ENCODE assay signal across 14 cellular contexts in the genomic region with DNA sequence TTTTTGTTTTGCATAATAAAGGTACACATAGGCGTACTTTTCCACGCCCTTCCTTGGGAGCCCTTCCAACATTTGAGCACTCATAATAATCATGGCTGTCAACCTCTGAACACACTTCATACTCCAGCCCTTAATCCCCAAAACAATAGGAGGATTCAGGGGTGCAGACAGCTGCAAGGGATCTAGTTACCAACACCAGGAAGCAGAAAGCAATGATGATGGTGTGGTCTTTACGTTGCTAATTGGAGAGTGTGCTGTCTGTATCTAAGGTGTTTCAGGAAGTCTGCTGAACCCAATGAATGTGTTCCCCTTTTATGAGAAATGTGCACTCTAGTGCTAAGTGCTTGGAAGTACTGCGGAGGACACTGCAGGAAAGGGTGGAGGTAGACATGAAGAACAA.
DNase-seq lines count a peak whose midpoint lies in the region; ATAC-seq and TF ChIP-seq lines count a peak whose summit lies in the region.
"Had no signal": no experiment of that assay in that cellular context is flagged by ENCODE, and none has a peak within 500 bp of the region (broad histone marks: within the 10 kb centered on the region; RNA-seq: fewer than 3 reads in every experiment).

No MANE protein-coding gene starts in this region.

- H3K4me3 Mint-ChIP-seq in nephron, result no peak overlapping the region
- H3K4me3 Mint-ChIP-seq: activated CD4-positive, alpha-beta memory T cell treated with anti-CD3 and anti-CD28 coated beads for 36 hours; CD4-positive, alpha-beta T cell had no signal

- peaks cover 46% of the 10 kb centered on the region for H3K4me1 Mint-ChIP-seq in nephron

- ATAC-seq in GM21619 (IDR thresholded peaks at IDR 0.05; ENCODE audit: unreplicated experiment) (no peak), HG02970 (IDR thresholded peaks at IDR 0.05; ENCODE audit: low FRiP score, unreplicated experiment) (no peak)
- ATAC-seq: heart left ventricle, upper lobe of right lung had no signal

- H3K36me3 Mint-ChIP-seq in nephron (ENCODE audit: low read depth), result no peaks in the 10 kb centered on the region
- H3K36me3 Mint-ChIP-seq: activated CD4-positive, alpha-beta memory T cell treated with anti-CD3 and anti-CD28 coated beads for 36 hours had no signal

- TF ChIP-seq CTCF in nephron (IDR thresholded peaks at IDR 0.05; ENCODE audit: unreplicated experiment in 3 of 3), result no peak

- H3K27me3 Mint-ChIP-seq in nephron (ENCODE audit: low read depth), result peaks cover 3% of the 10 kb centered on the region
- H3K27me3 Mint-ChIP-seq: activated CD4-positive, alpha-beta memory T cell treated with anti-CD3 and anti-CD28 coated beads for 36 hours had no signal

- H3K27ac Mint-ChIP-seq in nephron, result peak overlapping the region; percentile 15 to 82 (median 48)
- H3K27ac Mint-ChIP-seq: activated CD4-positive, alpha-beta memory T cell treated with anti-CD3 and anti-CD28 coated beads for 36 hours; CD4-positive, alpha-beta T cell had no signal

- H3K9me3 Mint-ChIP-seq in nephron, result no peaks in the 10 kb centered on the region
- H3K9me3 Mint-ChIP-seq: activated CD4-positive, alpha-beta memory T cell treated with anti-CD3 and anti-CD28 coated beads for 36 hours; CD4-positive, alpha-beta T cell had no signal

- DNase-seq in HT-29 (ENCODE audit: low spot score), result peak; percentile 1
- DNase-seq in NCI-H2029 (lab: John Stamatoyannopoulos, UW), result peak; percentile 40
- DNase-seq in NCI-H69 (lab: John Stamatoyannopoulos, UW), result peak; percentile 88
- no peak for DNase-seq in SW 1271 (lab: John Stamatoyannopoulos, UW)
- DNase-seq: activated CD4-positive, alpha-beta memory T cell treated with anti-CD3 and anti-CD28 coated beads for 36 hours; activated naive CD4-positive, alpha-beta T cell treated with Interleukin-2 at 50 U/mL for 16 hours; CD4-positive, alpha-beta T cell; effector memory CD4-positive, alpha-beta T cell; heart left ventricle; stimulated activated CD4-positive, alpha-beta T cell treated with anti-CD3 and anti-CD28 coated beads, Interleukin-2, amount 100 ng/mL, for 48 hours; upper lobe of right lung had no signal

Comparison
In these comparisons a context has a peak if more than half of its experiments do, and no peak if none do; other contexts are left out.
1. DNase-seq: peak in HT-29 (single experiment), NCI-H2029 (single experiment) and NCI-H69 (single experiment); none in SW 1271 (0 of 2).